Comparison of ENCODE assay signal across 29 cellular contexts in the genomic region with DNA sequence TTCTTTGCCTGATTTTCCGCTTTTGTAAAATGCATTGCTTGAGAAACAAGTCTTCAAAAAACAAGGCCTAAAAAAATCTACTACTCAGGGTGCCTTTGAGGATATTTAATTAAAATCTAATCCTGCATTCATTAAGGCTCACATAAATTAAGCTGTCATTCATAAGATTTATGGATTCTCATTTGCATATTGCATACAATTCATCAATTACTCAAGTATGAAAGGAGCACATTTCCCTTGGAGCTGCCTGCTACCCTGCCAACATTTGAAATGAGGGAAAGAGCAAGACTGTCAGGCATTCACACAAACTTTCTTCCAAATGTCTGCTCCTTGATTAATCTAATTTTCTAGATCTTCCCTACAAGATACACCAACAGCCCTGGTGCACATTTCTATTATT.
"Had no signal": no experiment of that assay in that cellular context is flagged by ENCODE, and none has a peak within 500 bp of the region (broad histone marks: within the 10 kb centered on the region; RNA-seq: fewer than 3 reads in every experiment).

No MANE protein-coding gene starts in this region.

- H3K4me3 Mint-ChIP-seq: dendritic cell treated with granulocyte-macrophage colony-stimulating factor and Interleukin-4, amounts not matched to agents 40 ng/mL and 50 ng/mL, for 4 days; memory B cell; naive B cell; nephron; stimulated activated naive CD8-positive, alpha-beta T cell treated with anti-CD3 and anti-CD28 coated beads, Interleukin-15, amount 100 ng/mL, for 72 hours had no signal

- H3K27ac ChIP-seq: esophagus muscularis mucosa, foreskin keratinocyte, gastroesophageal sphincter, heart left ventricle, hepatocyte, prostate gland, right atrium auricular region, suprapubic skin, transverse colon, upper lobe of right lung, uterus had no signal

- H3K27ac Mint-ChIP-seq: dendritic cell treated with granulocyte-macrophage colony-stimulating factor and Interleukin-4, amounts not matched to agents 40 ng/mL and 50 ng/mL, for 4 days; memory B cell; naive B cell; stimulated activated naive CD8-positive, alpha-beta T cell treated with anti-CD3 and anti-CD28 coated beads, Interleukin-15, amount 100 ng/mL, for 72 hours had no signal

- H3K36me3 ChIP-seq: esophagus muscularis mucosa, gastroesophageal sphincter, heart left ventricle, prostate gland, right atrium auricular region, suprapubic skin, transverse colon, upper lobe of right lung, uterus had no signal

- DNase-seq: effector CD8-positive, alpha-beta T cell; foreskin keratinocyte; heart left ventricle; kidney; mucosa of descending colon; naive B cell; nucleus accumbens; stimulated activated CD4-positive, alpha-beta T cell treated with anti-CD3 and anti-CD28 coated beads, Interleukin-12 subunit alpha, Interleukin-12 subunit beta, amount 100 ng/mL, for 4 hours; stimulated activated CD4-positive, alpha-beta T cell treated with anti-CD3 and anti-CD28 coated beads, Interleukin-1b, Interleukin-23, amount 100 ng/mL, for 48 hours; stimulated activated CD4-positive, alpha-beta T cell treated with anti-CD3 and anti-CD28 coated beads, Interleukin-4, amount 100 ng/mL, for 1 hour; stimulated activated CD8-positive, alpha-beta memory T cell treated with anti-CD3 and anti-CD28 coated beads, Interleukin-4, amount 100 ng/mL, for 48 hours; stimulated activated naive CD4-positive, alpha-beta T cell; stimulated activated naive CD8-positive, alpha-beta T cell treated with anti-CD3 and anti-CD28 coated beads, Interleukin-15, amount 100 ng/mL, for 72 hours; transverse colon; upper lobe of right lung; uterus had no signal

- H3K27me3 Mint-ChIP-seq: dendritic cell treated with granulocyte-macrophage colony-stimulating factor and Interleukin-4, amounts not matched to agents 40 ng/mL and 50 ng/mL, for 4 days; memory B cell; naive B cell; stimulated activated naive CD8-positive, alpha-beta T cell treated with anti-CD3 and anti-CD28 coated beads, Interleukin-15, amount 100 ng/mL, for 72 hours had no signal

- H3K9me3 ChIP-seq: esophagus muscularis mucosa, gastroesophageal sphincter, heart left ventricle, mucosa of descending colon, prostate gland, right atrium auricular region, suprapubic skin, transverse colon, upper lobe of right lung, uterus had no signal

- H3K27me3 ChIP-seq: esophagus muscularis mucosa, foreskin keratinocyte, gastroesophageal sphincter, heart left ventricle, hepatocyte, right atrium auricular region, suprapubic skin, transverse colon, upper lobe of right lung, uterus had no signal

- H3K4me1 Mint-ChIP-seq: memory B cell; naive B cell; stimulated activated naive CD8-positive, alpha-beta T cell treated with anti-CD3 and anti-CD28 coated beads, Interleukin-15, amount 100 ng/mL, for 72 hours had no signal

- ATAC-seq: foreskin keratinocyte; gastroesophageal sphincter; heart left ventricle; left lobe of liver; mucosa of descending colon; sciatic nerve; stimulated activated naive CD8-positive, alpha-beta T cell treated with anti-CD3 and anti-CD28 coated beads, Interleukin-15, amount 100 ng/mL, for 72 hours; upper lobe of right lung had no signal

- H3K4me1 ChIP-seq: esophagus muscularis mucosa, foreskin keratinocyte, gastroesophageal sphincter, prostate gland, right atrium auricular region, suprapubic skin, transverse colon, upper lobe of right lung, uterus had no signal

- H3K4me3 ChIP-seq: esophagus muscularis mucosa, gastroesophageal sphincter, heart left ventricle, hepatocyte, lung, mucosa of descending colon, prostate gland, right atrium auricular region, smooth muscle cell, suprapubic skin, transverse colon, upper lobe of right lung, uterus had no signal

- H3K9me3 Mint-ChIP-seq: dendritic cell treated with granulocyte-macrophage colony-stimulating factor and Interleukin-4, amounts not matched to agents 40 ng/mL and 50 ng/mL, for 4 days; memory B cell; naive B cell; stimulated activated naive CD8-positive, alpha-beta T cell treated with anti-CD3 and anti-CD28 coated beads, Interleukin-15, amount 100 ng/mL, for 72 hours had no signal

- H3K36me3 Mint-ChIP-seq: memory B cell, naive B cell had no signal
